Comparison of ENCODE assay signal across 14 cellular contexts in genomic region chr10:59382831-59383295, GRCh38. TPM values are rescaled to one million over a fixed set of nuclear protein-coding genes. Genes with fewer than 3 reads are reported as not detected.
A peak's percentile ranks its signal among the peaks of the same experiment; 100 is the strongest.
DNase-seq lines count a peak whose midpoint lies in the region; ATAC-seq and TF ChIP-seq lines count a peak whose summit lies in the region.
"Had no signal": no experiment of that assay in that cellular context is flagged by ENCODE, and none has a peak within 500 bp of the region (broad histone marks: within the 10 kb centered on the region; RNA-seq: fewer than 3 reads in every experiment).

No MANE protein-coding gene starts in this region.

- H3K9me3 ChIP-seq in right atrium auricular region (peaks cover 0 to 5% of the 10 kb centered on the region in 2 donors), sigmoid colon (no peaks in the 10 kb centered on the region)

- H3K4ac ChIP-seq in mesendoderm (ENCODE audit: low read depth, low read length), result no peak overlapping the region

- no peaks in the 10 kb centered on the region for H3K79me2 ChIP-seq in mesendoderm (ENCODE audit: control insufficient read depth, insufficient read depth, low read length)

- H4K8ac ChIP-seq in mesendoderm (ENCODE audit: low read depth, low read length), result no peak overlapping the region

- H3K27ac ChIP-seq in right atrium auricular region, result peak overlapping the region; percentile 57 to 74
- H3K27ac ChIP-seq in sigmoid colon, result peak overlapping the region; percentile 9 to 67 (median 25)
- no peak overlapping the region for H3K27ac ChIP-seq in mesendoderm (ENCODE audit: low read depth, low read length)
- H3K27ac ChIP-seq: VCaP had no signal

- H3K36me3 ChIP-seq in right atrium auricular region, result no peaks in the 10 kb centered on the region
- H3K36me3 ChIP-seq in sigmoid colon, result no peaks in the 10 kb centered on the region
- no peaks in the 10 kb centered on the region for H3K36me3 ChIP-seq in mesendoderm (ENCODE audit: control insufficient read depth, insufficient read depth, low read length)

- WGBS in sigmoid colon, 2 donors, result 53 to 64% methylated on average over 3 of the region's 3 CpGs
- WGBS in mesendoderm (ENCODE audit: extremely low coverage, insufficient coverage, low lambda C conversion rate), result no CpG with 5 or more reads among the region's 3 CpGs

- no peak for TF ChIP-seq EP300 in sigmoid colon (IDR thresholded peaks at IDR 0.05)

- TF ChIP-seq CTCF in right atrium auricular region (IDR thresholded peaks at IDR 0.05), result no peak
- no peak for TF ChIP-seq CTCF in sigmoid colon (IDR thresholded peaks at IDR 0.05)

- no peak overlapping the region for H3K9ac ChIP-seq in mesendoderm (ENCODE audit: low read length)

- TF ChIP-seq POLR2A in sigmoid colon (IDR thresholded peaks at IDR 0.05), result no peak

- no peak overlapping the region for H2BK120ac ChIP-seq in mesendoderm (ENCODE audit: low read depth, low read length)

- H3K23ac ChIP-seq in mesendoderm (ENCODE audit: low read length), result no peak overlapping the region

- H2BK5ac ChIP-seq in mesendoderm (ENCODE audit: low read length), result no peak overlapping the region

- H3K4me2 ChIP-seq in mesendoderm (ENCODE audit: low read length), result no peak overlapping the region

- H3K4me3 ChIP-seq in right atrium auricular region (no peak overlapping the region), sigmoid colon (no peak overlapping the region), mesendoderm (ENCODE audit: low read length) (no peak overlapping the region)

- H3K18ac ChIP-seq in mesendoderm (ENCODE audit: low read length), result no peak overlapping the region

- ATAC-seq in HG02970 (IDR thresholded peaks at IDR 0.05; ENCODE audit: low FRiP score, unreplicated experiment), result no peak
- ATAC-seq in GM21619 (IDR thresholded peaks at IDR 0.05; ENCODE audit: unreplicated experiment), result no peak
- ATAC-seq: natural killer cell had no signal

- DNase-seq in EH (ENCODE audit: low read depth), result peak; percentile 40
- peak; percentile 34 for DNase-seq in brain pericyte (ENCODE audit: low read depth, low spot score)
- DNase-seq in right atrium auricular region (ENCODE audit: low spot score), result no peak
- no peak for DNase-seq in sigmoid colon
- no peak for DNase-seq in NCI-H524 (lab: John Stamatoyannopoulos, UW)
- DNase-seq in mesendoderm, result no peak
- DNase-seq: activated naive CD8-positive, alpha-beta T cell treated with anti-CD3 and anti-CD28 coated beads, Interleukin-2, amount 10 ng/mL, durations not matched to agents 7 days and 5 days; natural killer cell; NCI-H1092; NCI-H510A had no signal

- no peak overlapping the region for H4K5ac ChIP-seq in mesendoderm (ENCODE audit: low read length)

- intact Hi-C loops in sigmoid colon (cut with DNase I), result no loop called here

- H3K4me1 ChIP-seq in right atrium auricular region (peaks cover 0 to 4% of the 10 kb centered on the region in 2 donors), sigmoid colon (peaks cover 0 to 4% (median 0%) of the 10 kb centered on the region in 4 donors), mesendoderm (ENCODE audit: control insufficient read depth, low read depth, low read length) (no peaks in the 10 kb centered on the region)

- H3K27me3 ChIP-seq in right atrium auricular region (no peaks in the 10 kb centered on the region), sigmoid colon (no peaks in the 10 kb centered on the region), mesendoderm (ENCODE audit: insufficient read depth, low read length, poor library complexity) (no peaks in the 10 kb centered on the region)

- no peaks in the 10 kb centered on the region for H3K79me1 ChIP-seq in mesendoderm (ENCODE audit: low read length)

- no peak overlapping the region for H2BK15ac ChIP-seq in mesendoderm (replicated peaks; ENCODE audit: low read depth)

- H2AK5ac ChIP-seq in mesendoderm (ENCODE audit: low read length), result no peak overlapping the region

- H3K56ac ChIP-seq in mesendoderm (ENCODE audit: low read length), result no peak overlapping the region

RNA-seq across cellular contexts. Expression of gene FAM13C, which starts 20.5 kb away (rescaled TPM):
- total RNA-seq in right atrium auricular region, result 1 to 10 TPM; 3.8 to 4.4 TPM
- total RNA-seq in sigmoid colon, result 10 to 100 TPM; 13.8 to 33.9 (median 22.7) TPM
- polyA plus RNA-seq in sigmoid colon, result 1 to 10 TPM in 2 of 3 donors, under 1 TPM in 1; 0.92 to 2.6 (median 2.4) TPM
- 0.79 TPM for polyA plus RNA-seq in mesendoderm (2013, experiment 1 of 2)
- 1.1 TPM for polyA plus RNA-seq in mesendoderm (2013, experiment 2 of 2)
- total RNA-seq: activated naive CD8-positive, alpha-beta T cell treated with anti-CD3 and anti-CD28 coated beads, Interleukin-2, amount 10 ng/mL, durations not matched to agents 7 days and 5 days; endothelial cell of umbilical vein; natural killer cell had no signal

Comparison
In these comparisons a context has a peak if more than half of its experiments do, and no peak if none do; other contexts are left out.
1. DNase-seq: peak in EH (single experiment) and brain pericyte (single experiment); none in right atrium auricular region (single experiment), sigmoid colon (single experiment), NCI-H524 (0 of 2) and mesendoderm (single experiment).